ENCODE assay signal across 1 cellular context in the genomic region with DNA sequence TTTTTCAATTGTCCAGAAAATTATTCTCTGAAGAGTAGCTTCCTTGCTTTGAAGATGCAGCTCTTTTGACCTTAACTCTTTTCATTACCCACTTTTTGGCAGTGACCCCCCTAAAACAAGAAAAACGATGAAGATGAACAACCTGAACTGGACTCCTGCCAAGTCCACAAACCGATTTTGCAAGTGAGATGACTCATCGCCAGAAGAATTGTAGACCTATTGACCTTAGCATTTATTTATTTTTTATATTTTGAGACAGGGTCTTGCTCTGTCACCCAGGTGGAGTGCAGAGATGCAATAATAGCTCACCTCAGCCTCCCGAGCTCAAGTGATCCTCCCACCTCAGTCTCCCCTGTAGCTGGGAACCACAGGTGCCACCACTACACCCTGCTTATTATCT.
TF ChIP-seq lines count a peak whose summit lies in the region.

No MANE protein-coding gene starts in this region.

TF ChIP-seq in HepG2, 621 proteins besides CTCF, POLR2A, EP300 and RAD21 (continued from another document):
- no peak for TF ChIP-seq ZNF318 (CRISPR knock-in tag; IDR thresholded peaks at IDR 0.05)
- no peak for TF ChIP-seq CBFB (CRISPR knock-in tag; IDR thresholded peaks at IDR 0.05)
- TF ChIP-seq, protein P1, sequence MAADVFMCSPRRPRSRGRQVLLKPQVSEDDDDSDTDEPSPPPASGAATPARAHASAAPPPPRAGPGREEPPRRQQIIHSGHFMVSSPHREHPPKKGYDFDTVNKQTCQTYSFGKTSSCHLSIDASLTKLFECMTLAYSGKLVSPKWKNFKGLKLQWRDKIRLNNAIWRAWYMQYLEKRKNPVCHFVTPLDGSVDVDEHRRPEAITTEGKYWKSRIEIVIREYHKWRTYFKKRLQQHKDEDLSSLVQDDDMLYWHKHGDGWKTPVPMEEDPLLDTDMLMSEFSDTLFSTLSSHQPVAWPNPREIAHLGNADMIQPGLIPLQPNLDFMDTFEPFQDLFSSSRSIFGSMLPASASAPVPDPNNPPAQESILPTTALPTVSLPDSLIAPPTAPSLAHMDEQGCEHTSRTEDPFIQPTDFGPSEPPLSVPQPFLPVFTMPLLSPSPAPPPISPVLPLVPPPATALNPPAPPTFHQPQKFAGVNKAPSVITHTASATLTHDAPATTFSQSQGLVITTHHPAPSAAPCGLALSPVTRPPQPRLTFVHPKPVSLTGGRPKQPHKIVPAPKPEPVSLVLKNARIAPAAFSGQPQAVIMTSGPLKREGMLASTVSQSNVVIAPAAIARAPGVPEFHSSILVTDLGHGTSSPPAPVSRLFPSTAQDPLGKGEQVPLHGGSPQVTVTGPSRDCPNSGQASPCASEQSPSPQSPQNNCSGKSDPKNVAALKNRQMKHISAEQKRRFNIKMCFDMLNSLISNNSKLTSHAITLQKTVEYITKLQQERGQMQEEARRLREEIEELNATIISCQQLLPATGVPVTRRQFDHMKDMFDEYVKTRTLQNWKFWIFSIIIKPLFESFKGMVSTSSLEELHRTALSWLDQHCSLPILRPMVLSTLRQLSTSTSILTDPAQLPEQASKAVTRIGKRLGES (CRISPR knock-in tag; IDR thresholded peaks at IDR 0.05; ENCODE audit: borderline replicate concordance) = no peak
- no peak for TF ChIP-seq ZNF274 (CRISPR knock-in tag; IDR thresholded peaks at IDR 0.05)
- TF ChIP-seq HOXD1 (CRISPR knock-in tag; IDR thresholded peaks at IDR 0.05) = no peak
- no peak for TF ChIP-seq RXRA (CRISPR knock-in tag; IDR thresholded peaks at IDR 0.05)
- peak; percentile 58; the same call in 1 of the 2 replicates for TF ChIP-seq NR2F6 (IDR thresholded peaks at IDR 0.05)
- TF ChIP-seq NR2F6 (CRISPR knock-in tag; IDR thresholded peaks at IDR 0.05) = peak; percentile 42; the same call in 1 of the 2 replicates
- TF ChIP-seq HMGXB3 (CRISPR knock-in tag; IDR thresholded peaks at IDR 0.05; ENCODE audit: borderline replicate concordance) = no peak
- no peak for TF ChIP-seq MEF2D (CRISPR knock-in tag; IDR thresholded peaks at IDR 0.05)
- no peak for TF ChIP-seq ZEB1 (IDR thresholded peaks at IDR 0.05; ENCODE audit: insufficient replicate concordance, low read depth)
- TF ChIP-seq, protein P2, sequence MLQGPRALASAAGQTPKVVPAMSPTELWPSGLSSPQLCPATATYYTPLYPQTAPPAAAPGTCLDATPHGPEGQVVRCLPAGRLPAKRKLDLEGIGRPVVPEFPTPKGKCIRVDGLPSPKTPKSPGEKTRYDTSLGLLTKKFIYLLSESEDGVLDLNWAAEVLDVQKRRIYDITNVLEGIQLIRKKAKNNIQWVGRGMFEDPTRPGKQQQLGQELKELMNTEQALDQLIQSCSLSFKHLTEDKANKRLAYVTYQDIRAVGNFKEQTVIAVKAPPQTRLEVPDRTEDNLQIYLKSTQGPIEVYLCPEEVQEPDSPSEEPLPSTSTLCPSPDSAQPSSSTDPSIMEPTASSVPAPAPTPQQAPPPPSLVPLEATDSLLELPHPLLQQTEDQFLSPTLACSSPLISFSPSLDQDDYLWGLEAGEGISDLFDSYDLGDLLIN (CRISPR knock-in tag; IDR thresholded peaks at IDR 0.05; ENCODE audit: borderline replicate concordance) = no peak
- no peak for TF ChIP-seq KLF13 (CRISPR knock-in tag; IDR thresholded peaks at IDR 0.05)
- no peak for TF ChIP-seq KAT2B (IDR thresholded peaks at IDR 0.05; ENCODE audit: borderline replicate concordance, low read depth, low read length)
- 0 out of 2 replicates have a peak, but pooled peaks have one; percentile 22 for TF ChIP-seq JUND (CRISPR knock-in tag; IDR thresholded peaks at IDR 0.05)
- TF ChIP-seq, protein P3, sequence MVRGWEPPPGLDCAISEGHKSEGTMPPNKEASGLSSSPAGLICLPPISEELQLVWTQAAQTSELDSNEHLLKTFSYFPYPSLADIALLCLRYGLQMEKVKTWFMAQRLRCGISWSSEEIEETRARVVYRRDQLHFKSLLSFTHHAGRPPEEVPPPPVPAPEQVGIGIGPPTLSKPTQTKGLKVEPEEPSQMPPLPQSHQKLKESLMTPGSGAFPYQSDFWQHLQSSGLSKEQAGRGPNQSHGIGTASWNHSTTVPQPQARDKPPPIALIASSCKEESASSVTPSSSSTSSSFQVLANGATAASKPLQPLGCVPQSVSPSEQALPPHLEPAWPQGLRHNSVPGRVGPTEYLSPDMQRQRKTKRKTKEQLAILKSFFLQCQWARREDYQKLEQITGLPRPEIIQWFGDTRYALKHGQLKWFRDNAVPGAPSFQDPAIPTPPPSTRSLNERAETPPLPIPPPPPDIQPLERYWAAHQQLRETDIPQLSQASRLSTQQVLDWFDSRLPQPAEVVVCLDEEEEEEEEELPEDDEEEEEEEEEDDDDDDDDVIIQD (CRISPR knock-in tag; IDR thresholded peaks at IDR 0.05; ENCODE audit: low read depth) = 0 out of 2 replicates have a peak, but pooled peaks have one; percentile 15
- TF ChIP-seq ZNF616 (CRISPR knock-in tag; IDR thresholded peaks at IDR 0.05; ENCODE audit: low read depth) = no peak
- TF ChIP-seq KDM6A (CRISPR knock-in tag; IDR thresholded peaks at IDR 0.05; ENCODE audit: low read depth) = no peak
- no peak for TF ChIP-seq MYC (CRISPR knock-in tag; IDR thresholded peaks at IDR 0.05; ENCODE audit: borderline replicate concordance)
- no peak for TF ChIP-seq ZNF367 (CRISPR knock-in tag; IDR thresholded peaks at IDR 0.05; ENCODE audit: borderline replicate concordance)
- no peak for TF ChIP-seq MTA3 (CRISPR knock-in tag; IDR thresholded peaks at IDR 0.05)
- no peak for TF ChIP-seq ZBTB20 (CRISPR knock-in tag; IDR thresholded peaks at IDR 0.05; ENCODE audit: borderline replicate concordance, low read depth)
- TF ChIP-seq NFIC (IDR thresholded peaks at IDR 0.05; ENCODE audit: low read length) = peak; percentile 27; the same call in 1 of the 2 replicates
- TF ChIP-seq ZNF30 (CRISPR knock-in tag; IDR thresholded peaks at IDR 0.05) = no peak
- no peak for TF ChIP-seq SKIL (CRISPR knock-in tag; IDR thresholded peaks at IDR 0.05; ENCODE audit: borderline replicate concordance)
- no peak for TF ChIP-seq ZNF260 (CRISPR knock-in tag; IDR thresholded peaks at IDR 0.05; ENCODE audit: borderline replicate concordance, low read depth)
TF ChIP-seq in HepG2: peak in this region for 7.
